2 cellular contexts compared by ENCODE assay signal in the genomic region with DNA sequence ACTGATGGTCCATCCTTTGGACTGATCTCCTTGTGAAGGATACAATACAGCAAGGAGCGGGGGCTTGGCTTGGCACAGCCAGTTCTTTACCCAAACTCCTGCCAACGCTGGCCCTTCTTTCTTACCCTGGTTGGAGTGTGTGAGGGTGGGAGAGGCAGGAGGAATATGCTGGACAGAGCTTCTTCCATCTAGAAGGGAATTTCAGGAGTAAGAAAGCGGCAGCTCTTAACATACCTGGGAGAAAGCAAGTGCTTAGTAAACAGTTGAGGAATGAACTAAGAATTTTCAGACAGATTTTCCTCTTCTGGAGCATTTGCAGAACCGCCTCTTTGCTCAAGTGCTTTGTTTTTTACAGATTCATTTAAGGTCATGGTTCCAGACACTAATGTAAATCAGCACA.
A peak's percentile ranks its signal among the peaks of the same experiment; 100 is the strongest.
TF ChIP-seq lines count a peak whose summit lies in the region.

No MANE protein-coding gene starts in this region.

TF ChIP-seq in SK-N-SH, 30 proteins besides CTCF, POLR2A, EP300 and RAD21 (continued from another document):
- TF ChIP-seq, protein P1, sequence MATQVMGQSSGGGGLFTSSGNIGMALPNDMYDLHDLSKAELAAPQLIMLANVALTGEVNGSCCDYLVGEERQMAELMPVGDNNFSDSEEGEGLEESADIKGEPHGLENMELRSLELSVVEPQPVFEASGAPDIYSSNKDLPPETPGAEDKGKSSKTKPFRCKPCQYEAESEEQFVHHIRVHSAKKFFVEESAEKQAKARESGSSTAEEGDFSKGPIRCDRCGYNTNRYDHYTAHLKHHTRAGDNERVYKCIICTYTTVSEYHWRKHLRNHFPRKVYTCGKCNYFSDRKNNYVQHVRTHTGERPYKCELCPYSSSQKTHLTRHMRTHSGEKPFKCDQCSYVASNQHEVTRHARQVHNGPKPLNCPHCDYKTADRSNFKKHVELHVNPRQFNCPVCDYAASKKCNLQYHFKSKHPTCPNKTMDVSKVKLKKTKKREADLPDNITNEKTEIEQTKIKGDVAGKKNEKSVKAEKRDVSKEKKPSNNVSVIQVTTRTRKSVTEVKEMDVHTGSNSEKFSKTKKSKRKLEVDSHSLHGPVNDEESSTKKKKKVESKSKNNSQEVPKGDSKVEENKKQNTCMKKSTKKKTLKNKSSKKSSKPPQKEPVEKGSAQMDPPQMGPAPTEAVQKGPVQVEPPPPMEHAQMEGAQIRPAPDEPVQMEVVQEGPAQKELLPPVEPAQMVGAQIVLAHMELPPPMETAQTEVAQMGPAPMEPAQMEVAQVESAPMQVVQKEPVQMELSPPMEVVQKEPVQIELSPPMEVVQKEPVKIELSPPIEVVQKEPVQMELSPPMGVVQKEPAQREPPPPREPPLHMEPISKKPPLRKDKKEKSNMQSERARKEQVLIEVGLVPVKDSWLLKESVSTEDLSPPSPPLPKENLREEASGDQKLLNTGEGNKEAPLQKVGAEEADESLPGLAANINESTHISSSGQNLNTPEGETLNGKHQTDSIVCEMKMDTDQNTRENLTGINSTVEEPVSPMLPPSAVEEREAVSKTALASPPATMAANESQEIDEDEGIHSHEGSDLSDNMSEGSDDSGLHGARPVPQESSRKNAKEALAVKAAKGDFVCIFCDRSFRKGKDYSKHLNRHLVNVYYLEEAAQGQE (IDR thresholded peaks at IDR 0.05; ENCODE audit: low read depth, low read length): peak; percentile 73

TF ChIP-seq in SK-N-SH treated with all-trans-retinoic acid at 6 μM for 48 hours, 23 proteins besides CTCF, POLR2A, EP300 and RAD21 (continued from another document):
- TF ChIP-seq ZFP30 (CRISPR knock-in tag; IDR thresholded peaks at IDR 0.05): no peak
- TF ChIP-seq PATZ1 (CRISPR knock-in tag; IDR thresholded peaks at IDR 0.05; ENCODE audit: borderline replicate concordance): no peak
- no peak for TF ChIP-seq BACH2 (CRISPR knock-in tag; IDR thresholded peaks at IDR 0.05; ENCODE audit: borderline replicate concordance)
- TF ChIP-seq ESRRG (CRISPR knock-in tag; IDR thresholded peaks at IDR 0.05): no peak
- TF ChIP-seq ISL1 (CRISPR knock-in tag; IDR thresholded peaks at IDR 0.05): no peak
- TF ChIP-seq GLIS3 (CRISPR knock-in tag; IDR thresholded peaks at IDR 0.05): no peak
- no peak for TF ChIP-seq TCF4 (CRISPR knock-in tag; IDR thresholded peaks at IDR 0.05; ENCODE audit: borderline replicate concordance)
- TF ChIP-seq TOX (CRISPR knock-in tag; IDR thresholded peaks at IDR 0.05; ENCODE audit: borderline replicate concordance): no peak
- TF ChIP-seq CREB5 (CRISPR knock-in tag; IDR thresholded peaks at IDR 0.05; ENCODE audit: low read depth): no peak
- no peak for TF ChIP-seq PPARA (CRISPR knock-in tag; IDR thresholded peaks at IDR 0.05; ENCODE audit: borderline replicate concordance)
- TF ChIP-seq ZFP3 (CRISPR knock-in tag; IDR thresholded peaks at IDR 0.05): no peak
